Comparison of ENCODE assay signal across 8 cellular contexts in genomic region chr2:74585406-74586182, GRCh38. TPM values are rescaled to one million over a fixed set of nuclear protein-coding genes. Genes with fewer than 3 reads are reported as not detected.
DNase-seq lines count a peak whose midpoint lies in the region; ATAC-seq and TF ChIP-seq lines count a peak whose summit lies in the region.

No MANE protein-coding gene starts in this region.

- TF ChIP-seq POLR2A in esophagus squamous epithelium (IDR thresholded peaks at IDR 0.05), result no peak

- no peaks in the 10 kb centered on the region for H3K4me1 ChIP-seq in esophagus squamous epithelium

- peaks cover 0 to 23% (median 0%) of the 10 kb centered on the region in 4 donors for H3K27me3 ChIP-seq in esophagus squamous epithelium

- peak; percentile 33 for ATAC-seq in GM18861 (IDR thresholded peaks at IDR 0.05; ENCODE audit: unreplicated experiment)
- no peak for ATAC-seq in HG03354 (IDR thresholded peaks at IDR 0.05; ENCODE audit: poor library complexity, severe bottlenecking, unreplicated experiment)

- H3K27ac ChIP-seq in esophagus squamous epithelium, result no peak overlapping the region

- no peak overlapping the region for H3K4me3 ChIP-seq in esophagus squamous epithelium

- no peak for TF ChIP-seq CTCF in esophagus squamous epithelium (IDR thresholded peaks at IDR 0.05)

- intact Hi-C loops in esophagus squamous epithelium (cut with DNase I), result loop anchor here (10.0 kb wide), 1 partner anchor 101 kb away; the partner anchor contains the start of genes CCDC142 and TTC31

- 45 to 48% methylated on average over 4 of the region's 4 CpGs for WGBS in esophagus squamous epithelium, 2 donors

- DNase-seq in AG20443 (ENCODE audit: low spot score) (peak; percentile 26), OCI-M1 (lab: John Stamatoyannopoulos, UW) (peak; percentile 65), fibroblast of gingiva (ENCODE audit: low read depth) (peak; percentile 20), esophagus squamous epithelium (lab: John Stamatoyannopoulos, UW) (no peak), hepatic stellate cell (ENCODE audit: low spot score) (no peak), iPS-NIHi7 (ENCODE audit: extremely low spot score) (no peak)

- no peaks in the 10 kb centered on the region for H3K9me3 ChIP-seq in esophagus squamous epithelium

- no peaks in the 10 kb centered on the region for H3K36me3 ChIP-seq in esophagus squamous epithelium

RNA-seq across cellular contexts. Expression of gene DOK1, which starts 31.1 kb away (rescaled TPM):
- total RNA-seq in esophagus squamous epithelium, result 1 to 10 TPM in 2 of 4 donors, under 1 TPM in 1, not detected in 1; 0.88 to 6.7 (median 3.0) TPM

RNA-seq across cellular contexts. Expression of gene LOXL3, which starts 31.9 kb away (rescaled TPM):
- 1 to 10 TPM in 2 of 4 donors, under 1 TPM in 1, not detected in 1; 0.48 to 4.3 (median 3.2) TPM for total RNA-seq in esophagus squamous epithelium

RNA-seq across cellular contexts. Expression of gene HTRA2, which starts 55.9 kb away (rescaled TPM):
- 10 to 100 TPM; 16.9 to 25.8 (median 22.0) TPM for total RNA-seq in esophagus squamous epithelium

RNA-seq across cellular contexts. Expression of gene AUP1, which starts 56.1 kb away (rescaled TPM):
- 100 to 1,000 TPM in 2 of 4 donors, 10 to 100 TPM in 2; 79.9 to 142 (median 105) TPM for total RNA-seq in esophagus squamous epithelium

RNA-seq across cellular contexts. Expression of gene DQX1, which starts 59.6 kb away (rescaled TPM):
- total RNA-seq in esophagus squamous epithelium, result 10 to 100 TPM in 1 of 4 donors, 1 to 10 TPM in 3; 3.8 to 13.3 (median 5.7) TPM

Comparison
In these comparisons a context has a peak if more than half of its experiments do, and no peak if none do; other contexts are left out.
1. DNase-seq: peak in AG20443 (single experiment), OCI-M1 (single experiment) and fibroblast of gingiva (single experiment); none in esophagus squamous epithelium (single experiment), hepatic stellate cell (single experiment) and iPS-NIHi7 (single experiment).